In genomic region chr18:75489493-75490190, GRCh38 we compare ENCODE assay signal across 13 cellular contexts.
DNase-seq lines count a peak whose midpoint lies in the region; ATAC-seq and TF ChIP-seq lines count a peak whose summit lies in the region.
"Had no signal": no experiment of that assay in that cellular context is flagged by ENCODE, and none has a peak within 500 bp of the region (broad histone marks: within the 10 kb centered on the region; RNA-seq: fewer than 3 reads in every experiment).

No MANE protein-coding gene starts in this region.

- H3K4me3 ChIP-seq in epithelial cell of esophagus (ENCODE audit: low read length) = no peak overlapping the region
- H3K4me3 ChIP-seq: skin epidermis had no signal

- ATAC-seq in HG03354 (IDR thresholded peaks at IDR 0.05; ENCODE audit: poor library complexity, severe bottlenecking, unreplicated experiment) = no peak

- DNase-seq in COLO829 (ENCODE audit: low spot score) (peak; percentile 48), NCI-H226 (peak; percentile 21), epithelial cell of esophagus (ENCODE audit: low read depth) (peak; percentile 92), non-pigmented ciliary epithelial cell (ENCODE audit: low read depth) (peak; percentile 91), NCI-H1048 (lab: John Stamatoyannopoulos, UW) (no peak), NOMO-1 treated with dmso at 0.1 percent for 144 hours (lab: John Stamatoyannopoulos, UW; ENCODE audit: unreplicated experiment) (no peak), NCI-H1930 (lab: John Stamatoyannopoulos, UW) (no peak)
- DNase-seq: activated CD4-positive, CD25-positive, alpha-beta regulatory T cell treated with anti-CD3 and anti-CD28 coated beads, Interleukin-2, amount 50 U/mL, for 72 hours; activated gamma-delta T cell treated with Interleukin-2 at 50 U/mL for 16 hours; DMS53; NCI-H1105 treated with DMSO at 0.1 percent for 48 hours had no signal

- TF ChIP-seq CTCF in epithelial cell of esophagus (IDR thresholded peaks at IDR 0.05; ENCODE audit: insufficient read depth, low read depth, low read length, missing control alignments) = no peak

Comparison
In these comparisons a context has a peak if more than half of its experiments do, and no peak if none do; other contexts are left out.
1. DNase-seq: peak in COLO829 (single experiment), NCI-H226 (single experiment), epithelial cell of esophagus (single experiment) and non-pigmented ciliary epithelial cell (single experiment); none in NCI-H1048 (single experiment), NOMO-1 treated with dmso at 0.1 percent for 144 hours (single experiment) and NCI-H1930 (0 of 2).